ENCODE assay signal across 11 cellular contexts in genomic region chr3:124520970-124521369, GRCh38.
DNase-seq lines count a peak whose midpoint lies in the region; ATAC-seq, FAIRE-seq and TF ChIP-seq lines count a peak whose summit lies in the region.
"Had no signal": no experiment of that assay in that cellular context is flagged by ENCODE, and none has a peak within 500 bp of the region (broad histone marks: within the 10 kb centered on the region; RNA-seq: fewer than 3 reads in every experiment).

No MANE protein-coding gene starts in this region.

- TF ChIP-seq EP300 in HepG2 (IDR thresholded peaks at IDR 0.05; ENCODE audit: low read depth in 2 of 2, low read length in 2 of 2): peak in 1 of 2 experiments; percentile 8; a peak in 1 of 4 replicates
- TF ChIP-seq EP300 in HepG2 (CRISPR knock-in tag; IDR thresholded peaks at IDR 0.05; ENCODE audit: borderline replicate concordance): no peak

- TF ChIP-seq POLR2A in HepG2 (IDR thresholded peaks at IDR 0.05; ENCODE audit: insufficient read depth in 1 of 2, low read depth in 2 of 2, low read length in 2 of 2): no peak

- 0% methylated on average over 5 of the region's 5 CpGs for WGBS in HepG2 (ENCODE audit: low lambda C conversion rate)

- no peak for TF ChIP-seq CTCF in HepG2 (CRISPR knock-in tag; IDR thresholded peaks at IDR 0.05)

- peak; percentile 24 for DNase-seq in Daoy (ENCODE audit: low read depth)
- peak; percentile 75 for DNase-seq in NCI-H1436 (lab: John Stamatoyannopoulos, UW)
- peak; percentile 48 for DNase-seq in NCI-H774 (lab: John Stamatoyannopoulos, UW)
- DNase-seq in HepG2 (ENCODE audit: low spot score): peak; percentile 79
- DNase-seq in activated CD4-positive, CD25-positive, alpha-beta regulatory T cell (lab: John Stamatoyannopoulos, UW): no peak
- DNase-seq in iPS-NIHi7 (ENCODE audit: extremely low spot score): no peak
- DNase-seq: dermis blood vessel endothelial cell, immature natural killer cell had no signal

- no peaks in the 10 kb centered on the region for H3K36me3 ChIP-seq in HepG2 (replicated peaks in 1 of 2; ENCODE audit: control insufficient read depth in 1 of 2, insufficient read depth in 2 of 2, low read length in 2 of 2)

- H3K4me3 ChIP-seq in HepG2 (replicated peaks in 1 of 3; ENCODE audit: insufficient read depth in 1 of 3, low read depth in 2 of 3, low read length in 3 of 3): no peak overlapping the region

- BruUV-seq in HepG2 (replicated peaks; lab: Mats Ljungman, UMichigan): no TSS peak

- H2AFZ ChIP-seq in HepG2 (ENCODE audit: low read length): no peak overlapping the region

- CTCF ChIA-PET in HepG2 (lab: Yijun Ruan, JAX; ENCODE audit: low intra/inter-chr PET ratio, low total read pairs): no interaction called here

- no peak for FAIRE-seq in HepG2 (lab: Jason Lieb, UNC)

- no peak for TF ChIP-seq RAD21 in HepG2 (CRISPR knock-in tag; IDR thresholded peaks at IDR 0.05)

- H3K4me1 ChIP-seq in HepG2 (ENCODE audit: insufficient read depth, low read length): peaks cover 15% of the 10 kb centered on the region

- H3K27me3 ChIP-seq in HepG2 (ENCODE audit: control insufficient read depth in 1 of 2, insufficient read depth in 2 of 2, low read length in 2 of 2): peaks cover 0 to 40% of the 10 kb centered on the region in 2 experiments; a peak in 4 of 5 replicates

- POLR2A ChIA-PET in HepG2 (lab: Yijun Ruan, JAX): no interaction called here

- intact Hi-C loops in HepG2 (cut with micrococcal nuclease; ENCODE audit: unreplicated experiment): no loop called here

- no peak overlapping the region for H3K27ac ChIP-seq in HepG2 (ENCODE audit: extremely low read length, insufficient read depth, low read length)

- peak; percentile 98 for ATAC-seq in HepG2
- ATAC-seq in HG03159 (IDR thresholded peaks at IDR 0.05; ENCODE audit: unreplicated experiment): no peak
- no peak for ATAC-seq in HG03280 (IDR thresholded peaks at IDR 0.05; ENCODE audit: unreplicated experiment)
- ATAC-seq: activated CD4-positive, CD25-positive, alpha-beta regulatory T cell treated with anti-CD3 and anti-CD28 coated beads, Interleukin-2, amount 50 U/mL, for 24 hours had no signal

- H3K4me2 ChIP-seq in HepG2 (ENCODE audit: low read depth, low read length): peak overlapping the region; percentile 26; the same call in 1 of the 2 replicates

- H3K9me3 ChIP-seq in HepG2 (ENCODE audit: low read length): no peaks in the 10 kb centered on the region

- H4K20me1 ChIP-seq in HepG2 (ENCODE audit: insufficient read depth, low read length): no peaks in the 10 kb centered on the region

- in situ Hi-C loops in HepG2 (cut with HindIII; ENCODE audit: extremely low pct_ligation_motif_present, low pct_unique_long_range_greater_than_20kb): no loop called here

- no peaks in the 10 kb centered on the region for H3K79me2 ChIP-seq in HepG2 (ENCODE audit: insufficient read depth, low read length)

- no peak overlapping the region for H3K9ac ChIP-seq in HepG2 (ENCODE audit: insufficient read depth, low read depth, low read length)

TF ChIP-seq in HepG2, 621 proteins besides CTCF, POLR2A, EP300 and RAD21 (continues in another document):
- no peak for TF ChIP-seq ZNF276 (CRISPR knock-in tag; IDR thresholded peaks at IDR 0.05; ENCODE audit: low read depth)
- TF ChIP-seq ZNF569 (CRISPR knock-in tag; IDR thresholded peaks at IDR 0.05; ENCODE audit: borderline replicate concordance): no peak
- TF ChIP-seq ZNF878 (CRISPR knock-in tag; IDR thresholded peaks at IDR 0.05): no peak
- TF ChIP-seq PHB2 (IDR thresholded peaks at IDR 0.05; ENCODE audit: partially characterized antibody): no peak
- TF ChIP-seq, protein P1, sequence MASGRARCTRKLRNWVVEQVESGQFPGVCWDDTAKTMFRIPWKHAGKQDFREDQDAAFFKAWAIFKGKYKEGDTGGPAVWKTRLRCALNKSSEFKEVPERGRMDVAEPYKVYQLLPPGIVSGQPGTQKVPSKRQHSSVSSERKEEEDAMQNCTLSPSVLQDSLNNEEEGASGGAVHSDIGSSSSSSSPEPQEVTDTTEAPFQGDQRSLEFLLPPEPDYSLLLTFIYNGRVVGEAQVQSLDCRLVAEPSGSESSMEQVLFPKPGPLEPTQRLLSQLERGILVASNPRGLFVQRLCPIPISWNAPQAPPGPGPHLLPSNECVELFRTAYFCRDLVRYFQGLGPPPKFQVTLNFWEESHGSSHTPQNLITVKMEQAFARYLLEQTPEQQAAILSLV (CRISPR knock-in tag; IDR thresholded peaks at IDR 0.05; ENCODE audit: borderline replicate concordance): no peak
- no peak for TF ChIP-seq ZNF263 (CRISPR knock-in tag; IDR thresholded peaks at IDR 0.05)
- TF ChIP-seq, protein P2, sequence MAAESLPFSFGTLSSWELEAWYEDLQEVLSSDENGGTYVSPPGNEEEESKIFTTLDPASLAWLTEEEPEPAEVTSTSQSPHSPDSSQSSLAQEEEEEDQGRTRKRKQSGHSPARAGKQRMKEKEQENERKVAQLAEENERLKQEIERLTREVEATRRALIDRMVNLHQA (CRISPR knock-in tag; IDR thresholded peaks at IDR 0.05): no peak
- TF ChIP-seq, protein P3, sequence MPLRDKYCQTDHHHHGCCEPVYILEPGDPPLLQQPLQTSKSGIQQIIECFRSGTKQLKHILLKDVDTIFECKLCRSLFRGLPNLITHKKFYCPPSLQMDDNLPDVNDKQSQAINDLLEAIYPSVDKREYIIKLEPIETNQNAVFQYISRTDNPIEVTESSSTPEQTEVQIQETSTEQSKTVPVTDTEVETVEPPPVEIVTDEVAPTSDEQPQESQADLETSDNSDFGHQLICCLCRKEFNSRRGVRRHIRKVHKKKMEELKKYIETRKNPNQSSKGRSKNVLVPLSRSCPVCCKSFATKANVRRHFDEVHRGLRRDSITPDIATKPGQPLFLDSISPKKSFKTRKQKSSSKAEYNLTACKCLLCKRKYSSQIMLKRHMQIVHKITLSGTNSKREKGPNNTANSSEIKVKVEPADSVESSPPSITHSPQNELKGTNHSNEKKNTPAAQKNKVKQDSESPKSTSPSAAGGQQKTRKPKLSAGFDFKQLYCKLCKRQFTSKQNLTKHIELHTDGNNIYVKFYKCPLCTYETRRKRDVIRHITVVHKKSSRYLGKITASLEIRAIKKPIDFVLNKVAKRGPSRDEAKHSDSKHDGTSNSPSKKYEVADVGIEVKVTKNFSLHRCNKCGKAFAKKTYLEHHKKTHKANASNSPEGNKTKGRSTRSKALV (CRISPR knock-in tag; IDR thresholded peaks at IDR 0.05): no peak
- no peak for TF ChIP-seq SCMH1 (CRISPR knock-in tag; IDR thresholded peaks at IDR 0.05; ENCODE audit: borderline replicate concordance)
- TF ChIP-seq IRF2 (CRISPR knock-in tag; IDR thresholded peaks at IDR 0.05): peak; percentile 29; the same call in 1 of the 2 replicates
- no peak for TF ChIP-seq NFYB (CRISPR knock-in tag; IDR thresholded peaks at IDR 0.05)
- TF ChIP-seq RFXANK (CRISPR knock-in tag; IDR thresholded peaks at IDR 0.05): no peak
- TF ChIP-seq ZBTB39 (CRISPR knock-in tag; IDR thresholded peaks at IDR 0.05): no peak
- TF ChIP-seq ZNF317 (CRISPR knock-in tag; IDR thresholded peaks at IDR 0.05): no peak
- TF ChIP-seq NR2F1 (CRISPR knock-in tag; IDR thresholded peaks at IDR 0.05): no peak
- TF ChIP-seq FOXK1 (CRISPR knock-in tag; IDR thresholded peaks at IDR 0.05; ENCODE audit: borderline replicate concordance, low read depth): 0 out of 2 replicates have a peak, but pooled peaks have one; percentile 15

Comparison
In these comparisons a context has a peak if more than half of its experiments do, and no peak if none do; other contexts are left out.
1. DNase-seq: peak in Daoy (single experiment), NCI-H1436 (single experiment), NCI-H774 (single experiment) and HepG2 (single experiment); none in activated CD4-positive, CD25-positive, alpha-beta regulatory T cell (0 of 4) and iPS-NIHi7 (single experiment).